25 cellular contexts compared by ENCODE assay signal in the genomic region with DNA sequence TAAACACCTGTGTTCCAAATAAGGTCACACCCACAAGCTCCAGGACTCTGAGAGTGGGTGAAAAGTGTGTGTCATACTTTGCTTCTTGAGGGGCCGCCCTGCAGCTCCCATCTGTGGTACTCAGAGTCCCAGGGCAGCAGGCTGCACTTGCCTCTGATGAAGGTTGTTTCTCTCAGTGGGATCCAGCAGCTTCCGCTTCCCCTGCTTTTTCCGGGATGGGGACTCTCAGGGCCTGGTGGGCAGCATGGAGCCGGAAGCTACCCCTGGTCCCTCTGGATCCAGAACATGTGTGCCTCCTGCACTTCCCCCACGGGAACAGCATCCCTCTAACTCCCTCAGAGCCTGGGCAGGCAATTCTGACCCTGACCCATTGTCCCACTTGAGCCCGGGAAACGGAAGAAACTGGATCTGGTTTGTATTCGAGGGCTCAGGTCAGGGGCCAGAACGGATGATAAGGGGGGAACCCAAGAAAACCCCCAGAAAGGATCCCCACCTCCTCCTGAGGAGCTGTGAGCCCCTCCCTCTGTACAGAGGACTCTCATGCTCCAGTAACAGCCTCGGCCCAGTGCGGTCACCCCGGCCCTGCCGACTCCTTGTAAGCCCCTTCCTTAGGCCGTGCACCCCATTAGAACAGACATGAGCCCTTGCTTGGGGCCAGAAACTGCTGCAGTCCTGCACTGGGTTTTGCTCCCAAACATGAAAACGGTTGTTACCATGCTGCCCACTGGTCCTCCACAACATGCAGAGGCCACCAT.
"Had no signal": no experiment of that assay in that cellular context is flagged by ENCODE, and none has a peak within 500 bp of the region (broad histone marks: within the 10 kb centered on the region; RNA-seq: fewer than 3 reads in every experiment).

No MANE protein-coding gene starts in this region.

- H3K27me3 ChIP-seq: brain microvascular endothelial cell, SJSA1 had no signal

- H3K27me3 Mint-ChIP-seq: activated CD4-positive, alpha-beta T cell treated with anti-CD3 and anti-CD28 coated beads, Interleukin-2, amount 10 ng/mL, durations not matched to agents 24 days and 14 days; activated CD8-positive, alpha-beta T cell treated with anti-CD3 and anti-CD28 coated beads for 36 hours had no signal

- ATAC-seq: activated CD8-positive, alpha-beta T cell treated with anti-CD3 and anti-CD28 coated beads for 36 hours; activated T-cell treated with anti-CD3 and anti-CD28 coated beads, Interleukin-2, amount 50 U/mL, for 72 hours; activated T-helper 17 cell treated with anti-CD3 and anti-CD28 coated beads, Interleukin-2, amount 50 U/mL, for 72 hours; Panc1 had no signal

- H3K4me3 Mint-ChIP-seq: activated CD4-positive, alpha-beta T cell treated with anti-CD3 and anti-CD28 coated beads, Interleukin-2, amount 10 ng/mL, durations not matched to agents 24 days and 14 days; activated CD8-positive, alpha-beta T cell treated with anti-CD3 and anti-CD28 coated beads for 36 hours; activated naive CD8-positive, alpha-beta T cell treated with anti-CD3 and anti-CD28 coated beads for 36 hours; activated T-cell treated with anti-CD3 and anti-CD28 coated beads, Interleukin-2, amount 50 U/mL, for 72 hours; activated T-helper 17 cell treated with anti-CD3 and anti-CD28 coated beads, Interleukin-2, amount 50 U/mL, for 72 hours; T-helper 1 cell treated with Interleukin-12 subunit alpha and Interleukin-12 subunit beta and Interleukin-4 antibody, amounts not matched to agents 30 μg/mL and 1 μg/mL, for 36 hours; T-helper 2 cell treated with Interferon-gamma antibody and Interleukin-4, amounts not matched to agents 5 μg/mL and 100 μg/mL, for 36 hours had no signal

- H3K9ac ChIP-seq: SK-N-SH had no signal

- H3K4me3 ChIP-seq: SJSA1 had no signal

- H3K27ac Mint-ChIP-seq: activated CD4-positive, alpha-beta T cell treated with anti-CD3 and anti-CD28 coated beads, Interleukin-2, amount 10 ng/mL, durations not matched to agents 24 days and 14 days; activated CD8-positive, alpha-beta T cell treated with anti-CD3 and anti-CD28 coated beads for 36 hours; activated naive CD8-positive, alpha-beta T cell treated with anti-CD3 and anti-CD28 coated beads for 36 hours; activated T-cell treated with anti-CD3 and anti-CD28 coated beads, Interleukin-2, amount 50 U/mL, for 72 hours; activated T-helper 17 cell treated with anti-CD3 and anti-CD28 coated beads, Interleukin-2, amount 50 U/mL, for 72 hours; T-helper 1 cell treated with Interleukin-12 subunit alpha and Interleukin-12 subunit beta and Interleukin-4 antibody, amounts not matched to agents 30 μg/mL and 1 μg/mL, for 36 hours; T-helper 2 cell treated with Interferon-gamma antibody and Interleukin-4, amounts not matched to agents 5 μg/mL and 100 μg/mL, for 36 hours had no signal

- H3K36me3 ChIP-seq: brain microvascular endothelial cell, SJSA1 had no signal

- H3K9me3 ChIP-seq: SK-N-SH had no signal

- H3K36me3 Mint-ChIP-seq: activated naive CD8-positive, alpha-beta T cell treated with anti-CD3 and anti-CD28 coated beads for 36 hours had no signal

- H3K4me2 ChIP-seq: SK-N-SH had no signal

- H3K4me1 ChIP-seq: SJSA1 had no signal

- H3K27ac ChIP-seq: brain microvascular endothelial cell, SJSA1 had no signal

- H3K4me1 Mint-ChIP-seq: activated CD4-positive, alpha-beta T cell treated with anti-CD3 and anti-CD28 coated beads, Interleukin-2, amount 10 ng/mL, durations not matched to agents 24 days and 14 days; activated naive CD8-positive, alpha-beta T cell treated with anti-CD3 and anti-CD28 coated beads for 36 hours; activated T-helper 17 cell treated with anti-CD3 and anti-CD28 coated beads, Interleukin-2, amount 50 U/mL, for 72 hours had no signal

- DNase-seq: activated CD4-positive, alpha-beta T cell treated with anti-CD3 and anti-CD28 coated beads, Interleukin-2, amount 10 ng/mL, durations not matched to agents 24 days and 14 days; activated CD4-positive, alpha-beta T cell treated with anti-CD3 and anti-CD28 coated beads, Interleukin-2, amount 50 U/mL, for 4 hours; activated CD8-positive, alpha-beta T cell treated with anti-CD3 and anti-CD28 coated beads for 36 hours; activated effector memory CD4-positive, alpha-beta T cell treated with anti-CD3 and anti-CD28 coated beads, Interleukin-2, amount 50 U/mL, for 16 hours; activated naive CD4-positive, alpha-beta T cell; activated naive CD4-positive, alpha-beta T cell treated with anti-CD3 and anti-CD28 coated beads, Interleukin-2, amount 50 U/mL, for 16 hours; activated naive CD8-positive, alpha-beta T cell treated with anti-CD3 and anti-CD28 coated beads for 36 hours; activated T-cell treated with anti-CD3 and anti-CD28 coated beads, Interleukin-2, amount 50 U/mL, for 1 hour; activated T-cell treated with anti-CD3 and anti-CD28 coated beads, Interleukin-2, amount 50 U/mL, for 72 hours; amniotic stem cell; brain microvascular endothelial cell; NCI-H1105; NCI-H1417 treated with DMSO at 0.1 percent for 48 hours; NCI-H187 treated with DMSO at 0.1 percent for 48 hours; NCI-H2081; NCI-H226; NCI-H524 treated with DMSO at 0.1 percent for 48 hours; RPMI8226; SHP77 treated with DMSO at 0.1 percent for 48 hours; SK-N-SH had no signal

- H3K9me3 Mint-ChIP-seq: T-helper 2 cell treated with Interferon-gamma antibody and Interleukin-4, amounts not matched to agents 5 μg/mL and 100 μg/mL, for 36 hours had no signal
